Comparison of ENCODE assay signal across 18 cellular contexts in the genomic region with DNA sequence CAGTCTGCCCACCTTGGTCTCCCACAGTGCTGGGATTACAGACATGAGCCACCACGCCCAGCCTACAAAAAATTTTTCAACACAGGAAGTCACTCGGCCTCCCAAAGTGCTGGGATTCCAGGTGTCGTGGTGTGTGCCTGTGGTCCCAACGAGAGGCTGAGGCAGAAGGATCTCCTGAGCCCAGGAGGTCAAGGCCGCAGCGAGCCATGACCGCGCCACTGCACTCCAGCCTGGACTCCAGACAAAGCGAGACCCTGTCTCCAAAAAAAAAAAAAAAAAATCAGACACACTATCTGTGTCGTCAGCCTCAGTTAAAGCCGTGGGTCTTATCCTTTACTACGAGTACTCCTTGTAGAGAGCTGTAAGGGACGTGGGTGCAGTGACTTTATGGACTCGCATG.
"Had no signal": no experiment of that assay in that cellular context is flagged by ENCODE, and none has a peak within 500 bp of the region (broad histone marks: within the 10 kb centered on the region; RNA-seq: fewer than 3 reads in every experiment).

No MANE protein-coding gene starts in this region.

- DNase-seq: effector CD8-positive, alpha-beta T cell; heart right ventricle; hypothalamus; occipital lobe; pancreas; small intestine; stimulated activated CD4-positive, alpha-beta T cell treated with anti-CD3 and anti-CD28 coated beads, Interleukin-4, amount 100 ng/mL, for 1 hour; stimulated activated CD8-positive, alpha-beta memory T cell treated with anti-CD3 and anti-CD28 coated beads, Interleukin-4, amount 100 ng/mL, for 48 hours; upper lobe of right lung had no signal

- H3K9me3 ChIP-seq: heart right ventricle, pancreas, tibial artery, upper lobe of right lung, vagina had no signal

- ATAC-seq: esophagus mucosa; heart right ventricle; left lobe of liver; pancreas; stimulated activated memory B cell treated with anti-CD40 and anti-IgM and Interleukin-4, amounts not matched to agents 10 μg/mL and 1 μg/mL and 100 μg/mL, for 72 hours; upper lobe of right lung had no signal

- H3K27ac ChIP-seq: coronary artery, heart right ventricle, pancreas, upper lobe of right lung, vagina had no signal

- H3K27me3 Mint-ChIP-seq: progenitor cell of endocrine pancreas; stimulated activated memory B cell treated with anti-CD40 and anti-IgM and Interleukin-4, amounts not matched to agents 10 μg/mL and 1 μg/mL and 100 μg/mL, for 72 hours; stimulated activated naive CD8-positive, alpha-beta T cell treated with anti-CD3 and anti-CD28 coated beads, Interleukin-15, Interleukin-2, amounts not matched to agents 100 ng/mL and 50 ng/mL, for 24 hours had no signal

- H3K9me3 Mint-ChIP-seq: nephron; stimulated activated memory B cell treated with anti-CD40 and anti-IgM and Interleukin-4, amounts not matched to agents 10 μg/mL and 1 μg/mL and 100 μg/mL, for 72 hours; stimulated activated naive CD8-positive, alpha-beta T cell treated with anti-CD3 and anti-CD28 coated beads, Interleukin-15, Interleukin-2, amounts not matched to agents 100 ng/mL and 50 ng/mL, for 24 hours had no signal

- H3K4me3 ChIP-seq: coronary artery, heart right ventricle, pancreas, tibial artery, upper lobe of right lung, vagina had no signal

- H3K27me3 ChIP-seq: heart right ventricle, pancreas, tibial artery, upper lobe of right lung, vagina had no signal

- H3K27ac Mint-ChIP-seq: nephron; progenitor cell of endocrine pancreas; stimulated activated memory B cell treated with anti-CD40 and anti-IgM and Interleukin-4, amounts not matched to agents 10 μg/mL and 1 μg/mL and 100 μg/mL, for 72 hours; stimulated activated naive CD8-positive, alpha-beta T cell treated with anti-CD3 and anti-CD28 coated beads, Interleukin-15, Interleukin-2, amounts not matched to agents 100 ng/mL and 50 ng/mL, for 24 hours had no signal

- H3K4me3 Mint-ChIP-seq: nephron; stimulated activated memory B cell treated with anti-CD40 and anti-IgM and Interleukin-4, amounts not matched to agents 10 μg/mL and 1 μg/mL and 100 μg/mL, for 72 hours; stimulated activated naive CD8-positive, alpha-beta T cell treated with anti-CD3 and anti-CD28 coated beads, Interleukin-15, Interleukin-2, amounts not matched to agents 100 ng/mL and 50 ng/mL, for 24 hours had no signal
